Comparison of ENCODE assay signal across 1 cellular context in genomic region chr5:139523635-139524445, GRCh38.
A peak's percentile ranks its signal among the peaks of the same experiment; 100 is the strongest.
TF ChIP-seq lines count a peak whose summit lies in the region.

No MANE protein-coding gene starts in this region.

TF ChIP-seq in WTC11, 78 proteins besides CTCF, POLR2A, EP300 and RAD21 (continued from another document):
- TF ChIP-seq ZSCAN18 (CRISPR knock-in tag; IDR thresholded peaks at IDR 0.05) (peak; percentile 71; the same call in 1 of the 2 replicates), AR (CRISPR knock-in tag; IDR thresholded peaks at IDR 0.05) (no peak), E2F5 (CRISPR knock-in tag; IDR thresholded peaks at IDR 0.05) (no peak), NFATC4 (CRISPR knock-in tag; IDR thresholded peaks at IDR 0.05) (no peak), ZNF396 (CRISPR knock-in tag; IDR thresholded peaks at IDR 0.05; ENCODE audit: borderline replicate concordance) (0 out of 2 replicates have a peak, but pooled peaks have one; percentile 14), ZNF423 (CRISPR knock-in tag; IDR thresholded peaks at IDR 0.05) (peak; percentile 99), GRHL2 (CRISPR knock-in tag; IDR thresholded peaks at IDR 0.05; ENCODE audit: insufficient replicate concordance, severe bottlenecking) (no peak), MXD4 (CRISPR knock-in tag; IDR thresholded peaks at IDR 0.05; ENCODE audit: borderline replicate concordance) (no peak), HMGXB4 (CRISPR knock-in tag; IDR thresholded peaks at IDR 0.05) (no peak), MAX (CRISPR knock-in tag; IDR thresholded peaks at IDR 0.05) (no peak), STAT6 (CRISPR knock-in tag; conservative IDR thresholded peaks at IDR 0.05; ENCODE audit: low read depth) (no peak), AFF4 (CRISPR knock-in tag; IDR thresholded peaks at IDR 0.05; ENCODE audit: borderline replicate concordance) (no peak), ATF3 (CRISPR knock-in tag; conservative IDR thresholded peaks at IDR 0.05) (no peak), ETV6 (CRISPR knock-in tag; IDR thresholded peaks at IDR 0.05) (peak; percentile 40; the same call in 1 of the 2 replicates), PRRX2 (CRISPR knock-in tag; IDR thresholded peaks at IDR 0.05) (0 out of 2 replicates have a peak, but pooled peaks have one; percentile 26), JUN (CRISPR knock-in tag; IDR thresholded peaks at IDR 0.05) (no peak), FOXP1 (CRISPR knock-in tag; IDR thresholded peaks at IDR 0.05; ENCODE audit: borderline replicate concordance) (no peak), GTF2I (CRISPR knock-in tag; conservative IDR thresholded peaks at IDR 0.05) (peak; percentile 74; the same call in 1 of the 2 replicates), ZBTB43 (CRISPR knock-in tag; IDR thresholded peaks at IDR 0.05) (peak; percentile 51; the same call in 1 of the 2 replicates), FOXJ3 (CRISPR knock-in tag; IDR thresholded peaks at IDR 0.05; ENCODE audit: borderline replicate concordance) (0 out of 2 replicates have a peak, but pooled peaks have one; percentile 15), ZMAT4 (CRISPR knock-in tag; IDR thresholded peaks at IDR 0.05) (peak; percentile 58; the same call in 1 of the 2 replicates), ESRRA (CRISPR knock-in tag; IDR thresholded peaks at IDR 0.05; ENCODE audit: borderline replicate concordance) (no peak), CREB1 (CRISPR knock-in tag; IDR thresholded peaks at IDR 0.05) (no peak), FOXP4 (CRISPR knock-in tag; IDR thresholded peaks at IDR 0.05) (peak; percentile 69; the same call in 1 of the 2 replicates), TEAD1 (CRISPR knock-in tag; IDR thresholded peaks at IDR 0.05) (peak; percentile 51; the same call in 1 of the 2 replicates)
